In the genomic region with DNA sequence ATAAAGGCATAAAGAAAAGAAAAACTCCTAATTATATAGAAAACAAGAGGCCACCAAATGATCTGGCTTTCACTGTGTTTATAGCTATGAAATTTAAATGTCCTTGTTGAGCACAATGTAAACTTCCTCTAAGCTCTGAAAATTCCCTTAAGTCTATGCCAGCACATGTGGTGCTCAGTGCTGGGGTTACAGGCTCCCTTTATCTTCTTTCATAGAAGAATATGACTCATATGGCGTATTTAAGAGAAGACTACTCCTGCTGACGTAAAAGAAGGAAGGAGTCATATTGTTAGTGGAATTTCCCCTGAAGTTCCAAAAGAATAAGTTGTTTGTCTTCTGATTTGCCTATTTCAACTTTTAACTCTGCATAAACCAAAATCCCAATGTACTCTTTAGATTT, we compare ENCODE assay signal across 9 cellular contexts. TPM values are rescaled to one million over a fixed set of nuclear protein-coding genes. Genes with fewer than 3 reads are reported as not detected.
DNase-seq lines count a peak whose midpoint lies in the region; ATAC-seq and TF ChIP-seq lines count a peak whose summit lies in the region.
"Had no signal": no experiment of that assay in that cellular context is flagged by ENCODE, and none has a peak within 500 bp of the region (broad histone marks: within the 10 kb centered on the region; RNA-seq: fewer than 3 reads in every experiment).

No MANE protein-coding gene starts in this region.

- no peak for TF ChIP-seq CTCF in lung (IDR thresholded peaks at IDR 0.05; ENCODE audit: control extremely low read depth, extremely low read depth)

- H3K9ac ChIP-seq in HUES6 (ENCODE audit: low read length) = no peak overlapping the region

- H3K27ac ChIP-seq in HUES6 (ENCODE audit: low read depth, low read length) = peak overlapping the region; percentile 40; the same call in 1 of the 2 replicates
- H3K27ac ChIP-seq in lung (ENCODE audit: low read depth in 1 of 2, low read length in 1 of 2) = peak overlapping the region in 1 of 2 donors; percentile 50
- H3K27ac ChIP-seq: HL-60 had no signal

- DNase-seq in CD1c-positive myeloid dendritic cell (ENCODE audit: extremely low spot score) (peak; percentile 87), amniotic stem cell (lab: John Stamatoyannopoulos, UW) (peak; percentile 81), lung (ENCODE audit: low spot score) (no peak), head of caudate nucleus (no peak), SK-N-DZ (ENCODE audit: low spot score) (no peak)
- no peak for DNase-seq in activated CD4-positive, CD25-positive, alpha-beta regulatory T cell treated with anti-CD3 and anti-CD28 coated beads, Interleukin-2, amount 50 U/mL, for 72 hours

- intact Hi-C loops in head of caudate nucleus (cut with DNase I) = no loop called here

- H3K4me1 ChIP-seq in HUES6 (ENCODE audit: control insufficient read depth, insufficient read depth, low read length) (no peaks in the 10 kb centered on the region), lung (ENCODE audit: control insufficient read depth in 2 of 2, insufficient read depth in 2 of 2, low read length in 2 of 2) (peaks cover 0 to 25% of the 10 kb centered on the region in 2 donors)

- H3K36me3 ChIP-seq in HUES6 (ENCODE audit: control insufficient read depth, insufficient read depth, low read length) (peaks cover 4% of the 10 kb centered on the region; the same call in 1 of the 2 replicates), lung (ENCODE audit: control insufficient read depth in 2 of 2, insufficient read depth in 2 of 2, low read length in 2 of 2) (peaks cover 3% of the 10 kb centered on the region in 2 donors)

- no peak overlapping the region for H3K4me3 ChIP-seq in HUES6 (ENCODE audit: low read depth, low read length)
- H3K4me3 ChIP-seq in lung = no peak overlapping the region

- ATAC-seq in GM21381 (IDR thresholded peaks at IDR 0.05; ENCODE audit: unreplicated experiment) (peak; percentile 54), lung (ENCODE audit: insufficient read depth, low FRiP score) (peak; percentile 59)

- WGBS in lung, 2 donors = 29 to 52% methylated on average over 2 of the region's 2 CpGs

- no peaks in the 10 kb centered on the region for H3K27me3 ChIP-seq in HUES6 (ENCODE audit: control insufficient read depth, insufficient read depth, low read length)
- H3K27me3 ChIP-seq in lung (ENCODE audit: control insufficient read depth, insufficient read depth) = no peaks in the 10 kb centered on the region

- H3K9me3 ChIP-seq in HUES6 (ENCODE audit: control insufficient read depth, insufficient read depth, low read depth, low read length) (no peaks in the 10 kb centered on the region), lung (ENCODE audit: control insufficient read depth in 2 of 2, insufficient read depth in 1 of 2, low read length in 1 of 2) (no peaks in the 10 kb centered on the region)

RNA-seq across cellular contexts. Expression of a gene that starts 30.4 kb away (rescaled TPM):
- total RNA-seq in lung = 100 to 1,000 TPM; 212 to 240 TPM
- 100 to 1,000 TPM in 1 of 2 donors, 10 to 100 TPM in 1; 70.0 to 142 TPM for polyA plus RNA-seq in lung
- polyA plus RNA-seq in SK-N-DZ (2014; cell fraction: cytosol; rRNA removed) = 79.7 and 80.8 TPM in 2 replicates
- polyA plus RNA-seq in SK-N-DZ (2014; cell fraction: nucleus; rRNA removed) = 39.5 and 44.8 TPM in 2 replicates

Comparison
In these comparisons a context has a peak if more than half of its experiments do, and no peak if none do; other contexts are left out.
1. DNase-seq: peak in CD1c-positive myeloid dendritic cell (single experiment) and amniotic stem cell (single experiment); none in lung (single experiment), head of caudate nucleus (0 of 42), SK-N-DZ (single experiment) and activated CD4-positive, CD25-positive, alpha-beta regulatory T cell treated with anti-CD3 and anti-CD28 coated beads, Interleukin-2, amount 50 U/mL, for 72 hours (single experiment).